In the genomic region with DNA sequence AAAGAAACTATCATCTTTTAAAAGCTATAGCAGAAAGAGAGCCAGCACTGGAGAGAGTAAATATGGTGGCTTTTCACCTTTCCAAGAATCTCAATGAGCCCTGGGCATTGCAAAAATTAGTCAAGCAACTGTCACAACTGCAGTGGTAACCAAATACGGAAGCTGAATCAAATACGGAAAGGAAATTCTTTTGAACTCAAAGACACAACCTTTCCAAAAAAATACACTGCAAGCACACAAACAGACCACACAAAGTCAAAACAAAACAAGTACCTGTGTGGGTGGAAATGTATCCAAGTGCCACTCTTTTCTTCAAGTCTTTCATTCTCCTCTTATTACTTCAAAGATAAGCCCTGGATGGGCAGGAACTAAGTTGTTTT, we compare ENCODE assay signal across 13 cellular contexts. TPM values are rescaled to one million over a fixed set of nuclear protein-coding genes. Genes with fewer than 3 reads are reported as not detected.
DNase-seq lines count a peak whose midpoint lies in the region; ATAC-seq and TF ChIP-seq lines count a peak whose summit lies in the region.
"Had no signal": no experiment of that assay in that cellular context is flagged by ENCODE, and none has a peak within 500 bp of the region (broad histone marks: within the 10 kb centered on the region; RNA-seq: fewer than 3 reads in every experiment).

No MANE protein-coding gene starts in this region.

- peak overlapping the region; percentile 69 for H3K27ac Mint-ChIP-seq in chondrocyte (ENCODE audit: unreplicated experiment)
- H3K27ac Mint-ChIP-seq: dendritic cell treated with granulocyte-macrophage colony-stimulating factor and Interleukin-4, amounts not matched to agents 40 ng/mL and 50 ng/mL, for 4 days had no signal

- H3K27me3 ChIP-seq in IMR-90 (ENCODE audit: control insufficient read depth, insufficient read depth, low read length), result no peaks in the 10 kb centered on the region

- H2AK9ac ChIP-seq in IMR-90 (replicated peaks; ENCODE audit: low read depth, low read length, poor library complexity), result no peak overlapping the region

- H3K4me1 ChIP-seq in IMR-90 (ENCODE audit: control insufficient read depth, insufficient read depth, low read length), result peaks cover 12% of the 10 kb centered on the region

- H3K27me3 Mint-ChIP-seq in chondrocyte (ENCODE audit: low read depth), result no peaks in the 10 kb centered on the region
- H3K27me3 Mint-ChIP-seq: dendritic cell treated with granulocyte-macrophage colony-stimulating factor and Interleukin-4, amounts not matched to agents 40 ng/mL and 50 ng/mL, for 4 days had no signal

- no peak overlapping the region for H2BK120ac ChIP-seq in IMR-90 (ENCODE audit: low read depth, low read length)

- no peak overlapping the region for H2AK5ac ChIP-seq in IMR-90 (ENCODE audit: low read depth, low read length)

- H3K36me3 Mint-ChIP-seq in chondrocyte (ENCODE audit: low read depth), result peaks cover 4% of the 10 kb centered on the region
- H3K36me3 Mint-ChIP-seq: immature natural killer cell had no signal

- BruUV-seq in IMR-90 (replicated peaks; lab: Mats Ljungman, UMichigan), result no TSS peak

- intact Hi-C loops in IMR-90 (cut with micrococcal nuclease), result no loop called here

- peaks cover 91% of the 10 kb centered on the region for H3K4me1 Mint-ChIP-seq in chondrocyte (ENCODE audit: low read depth)

- no CpG with 5 or more reads among the region's 2 CpGs for WGBS in IMR-90 (ENCODE audit: extremely low coverage in 2 of 2, insufficient read length in 1 of 2), 2 experiments

- H3K4me3 ChIP-seq in GM12865 (ENCODE audit: low read depth, low read length) (no peak overlapping the region), IMR-90 (ENCODE audit: insufficient read depth, low read depth, low read length) (no peak overlapping the region)
- H3K4me3 ChIP-seq: HAP-1 had no signal

- peak overlapping the region; percentile 19; the same call in 1 of the 2 replicates for H3K14ac ChIP-seq in IMR-90 (replicated peaks; ENCODE audit: low read depth, low read length)

- H2AFZ ChIP-seq in IMR-90 (replicated peaks; ENCODE audit: low read length, poor library complexity), result no peak overlapping the region

- TF ChIP-seq POLR2A in IMR-90 (IDR thresholded peaks at IDR 0.05; ENCODE audit: low read depth, low read length), result no peak

- H2BK15ac ChIP-seq in IMR-90 (ENCODE audit: low read depth, low read length), result no peak overlapping the region

- no peak overlapping the region for H3K9ac ChIP-seq in IMR-90 (ENCODE audit: low read depth, low read length)

- H3K23ac ChIP-seq in IMR-90 (ENCODE audit: low read depth, low read length), result peak overlapping the region; percentile 62; the same call in 1 of the 2 replicates

- H3K4me2 ChIP-seq in IMR-90 (ENCODE audit: low read depth, low read length), result no peak overlapping the region

- H3K79me1 ChIP-seq in IMR-90 (ENCODE audit: low read depth in 1 of 2, low read length in 2 of 2), result peaks cover 0 to 65% of the 10 kb centered on the region in 2 experiments; a peak in 3 of 4 replicates

- no peak overlapping the region for H4K8ac ChIP-seq in IMR-90 (ENCODE audit: low read depth in 2 of 2, low read length in 2 of 2)

- dilution Hi-C loops in IMR-90 (cut with HindIII; ENCODE audit: low sequenced_read_pairs, unreplicated experiment), result no loop called here

- H3K56ac ChIP-seq in IMR-90 (ENCODE audit: extremely low read depth, insufficient read depth, low read length), result no peak overlapping the region

- no peak for TF ChIP-seq RAD21 in IMR-90 (IDR thresholded peaks at IDR 0.05; ENCODE audit: low read length)

- POLR2A ChIA-PET in IMR-90 (lab: Charles Lee; ENCODE audit: unreplicated experiment), result no interaction called here

- no peak overlapping the region for H2BK5ac ChIP-seq in IMR-90 (ENCODE audit: low read depth, low read length, poor library complexity, severe bottlenecking)

- H4K20me1 ChIP-seq in IMR-90 (ENCODE audit: insufficient read depth, low read length), result peaks cover 80% of the 10 kb centered on the region

- H3K9me3 Mint-ChIP-seq in chondrocyte (ENCODE audit: low read depth), result no peaks in the 10 kb centered on the region
- H3K9me3 Mint-ChIP-seq: dendritic cell treated with granulocyte-macrophage colony-stimulating factor and Interleukin-4, amounts not matched to agents 40 ng/mL and 50 ng/mL, for 4 days; immature natural killer cell had no signal

- H3K27ac ChIP-seq in IMR-90 (ENCODE audit: insufficient read depth, low read length), result no peak overlapping the region

- DNase-seq in GM12865 (ENCODE audit: low read depth) (peak; percentile 65), IMR-90 (no peak), chondrocyte (ENCODE audit: low spot score) (no peak), NCI-H446 treated with DMSO at 0.1 percent for 48 hours (lab: John Stamatoyannopoulos, UW) (no peak), NCI-H2107 treated with DMSO at 0.1 percent for 48 hours (lab: John Stamatoyannopoulos, UW; ENCODE audit: unreplicated experiment) (no peak), amniotic stem cell (lab: John Stamatoyannopoulos, UW) (no peak)
- DNase-seq: immature natural killer cell, NCI-H2081 treated with DMSO at 0.1 percent for 48 hours had no signal

- H2BK20ac ChIP-seq in IMR-90 (ENCODE audit: low read depth, low read length), result no peak overlapping the region

- H3K18ac ChIP-seq in IMR-90 (ENCODE audit: low read depth, low read length), result no peak overlapping the region

- in situ Hi-C loops in IMR-90 (cut with MboI; ENCODE audit: low sequenced_read_pairs), result no loop called here

- H3K9me3 ChIP-seq in IMR-90 (ENCODE audit: control insufficient read depth, insufficient read depth, low read length), result no peaks in the 10 kb centered on the region
- H3K9me3 ChIP-seq: HAP-1 had no signal

- TF ChIP-seq CTCF in GM12865 (IDR thresholded peaks at IDR 0.05; ENCODE audit: insufficient read depth, low read depth, low read length, missing control alignments) (no peak), IMR-90 (conservative IDR thresholded peaks at IDR 0.05; ENCODE audit: low read depth, low read length) (no peak), chondrocyte (IDR thresholded peaks at IDR 0.05) (no peak)

- H3K4ac ChIP-seq in IMR-90 (ENCODE audit: low read depth, low read length), result no peak overlapping the region

- ATAC-seq in GM21447 (IDR thresholded peaks at IDR 0.05; ENCODE audit: unreplicated experiment) (peak; percentile 53), IMR-90 (ENCODE audit: low read depth) (no peak), esophagus mucosa (no peak)
- ATAC-seq: sciatic nerve had no signal

- no peak overlapping the region for H3K4me3 Mint-ChIP-seq in chondrocyte (ENCODE audit: unreplicated experiment)
- H3K4me3 Mint-ChIP-seq: dendritic cell treated with granulocyte-macrophage colony-stimulating factor and Interleukin-4, amounts not matched to agents 40 ng/mL and 50 ng/mL, for 4 days; immature natural killer cell had no signal

- H4K5ac ChIP-seq in IMR-90 (ENCODE audit: low read depth, low read length), result no peak overlapping the region

- H3K36me3 ChIP-seq in IMR-90 (ENCODE audit: control insufficient read depth, insufficient read depth, low read length), result no peaks in the 10 kb centered on the region; the same call in none of the 2 replicates
- H3K36me3 ChIP-seq: HAP-1 had no signal

- H4K91ac ChIP-seq in IMR-90 (ENCODE audit: insufficient read depth, low read depth, low read length), result no peak overlapping the region

- CTCF ChIA-PET in IMR-90 (lab: Yijun Ruan, JAX), result interaction anchor here (1.1 kb wide), 1 partner anchor 12 kb away, joined by 3 read pairs; no protein-coding TSS in a partner anchor

- peaks cover 7% of the 10 kb centered on the region; the same call in 1 of the 2 replicates for H3K9me1 ChIP-seq in IMR-90 (ENCODE audit: insufficient read depth, low read length)

TF ChIP-seq in IMR-90, 13 proteins besides CTCF, POLR2A, EP300 and RAD21:
- no peak for TF ChIP-seq BHLHE40 (IDR thresholded peaks at IDR 0.05; ENCODE audit: low read depth, low read length)
- TF ChIP-seq RFX5 (IDR thresholded peaks at IDR 0.05; ENCODE audit: low read depth, low read length), result no peak
- no peak for TF ChIP-seq SMC3 (IDR thresholded peaks at IDR 0.05; ENCODE audit: low read depth, low read length)
- no peak for TF ChIP-seq RCOR1 (IDR thresholded peaks at IDR 0.05; ENCODE audit: insufficient replicate concordance, low read length)
- TF ChIP-seq CEBPB (IDR thresholded peaks at IDR 0.05; ENCODE audit: low read depth, low read length), result no peak

RNA-seq across cellular contexts. Expression of gene VGLL4, which starts 17.6 kb away (rescaled TPM):
- 26.2 and 34.2 TPM in 2 replicates for total RNA-seq in IMR-90 (2012; rRNA removed)
- 35.4 and 45.8 TPM in 2 replicates for polyA plus RNA-seq in IMR-90 (2012; rRNA removed)
- 36.0 and 50.5 TPM in 2 replicates for polyA plus RNA-seq in IMR-90 (2012; cell fraction: cytosol; rRNA removed)
- polyA plus RNA-seq in IMR-90 (2012; cell fraction: nucleus; rRNA removed; ENCODE audit: low replicate concordance), result 72.1 and 93.1 TPM in 2 replicates
- 102 to 141 TPM (median 141 TPM) in 3 replicates for total RNA-seq in chondrocyte
- total RNA-seq in esophagus mucosa, result 36.3 TPM
